In genomic region chr1:169486281-169486904, GRCh38 we compare ENCODE assay signal across 8 cellular contexts. TPM values are rescaled to one million over a fixed set of nuclear protein-coding genes. Genes with fewer than 3 reads are reported as not detected.
DNase-seq lines count a peak whose midpoint lies in the region; ATAC-seq and TF ChIP-seq lines count a peak whose summit lies in the region.

No MANE protein-coding gene starts in this region.

- no peak for TF ChIP-seq CTCF in OCI-LY3 (IDR thresholded peaks at IDR 0.05; ENCODE audit: low read depth, low read length)

- H3K27me3 ChIP-seq in OCI-LY3 (ENCODE audit: low read depth, low read length): no peaks in the 10 kb centered on the region
- H3K27me3 ChIP-seq in effector memory CD4-positive, alpha-beta T cell (replicated peaks; ENCODE audit: control insufficient read depth, insufficient read depth, low read length, poor library complexity, severe bottlenecking): no peaks in the 10 kb centered on the region

- H3K9ac ChIP-seq in OCI-LY3 (ENCODE audit: low read length): peak overlapping the region; percentile 76

- H3K4me2 ChIP-seq in OCI-LY3 (ENCODE audit: low read length): peak overlapping the region; percentile 95

- peak; percentile 46 for DNase-seq in NCI-H82 (lab: John Stamatoyannopoulos, UW)
- DNase-seq in NCI-H82 treated with DMSO at 0.1 percent for 48 hours (lab: John Stamatoyannopoulos, UW; ENCODE audit: unreplicated experiment): no peak
- DNase-seq in effector memory CD4-positive, alpha-beta T cell: no peak
- peak; percentile 45 for DNase-seq in myocyte (ENCODE audit: low read depth)

- peaks cover 43% of the 10 kb centered on the region for H3K4me1 ChIP-seq in OCI-LY3 (ENCODE audit: low read length)
- peaks cover 9% of the 10 kb centered on the region for H3K4me1 ChIP-seq in effector memory CD4-positive, alpha-beta T cell (ENCODE audit: control insufficient read depth, insufficient read depth, low read length, poor library complexity, severe bottlenecking)

- H3K79me2 ChIP-seq in OCI-LY3 (ENCODE audit: low read length): peaks cover 51% of the 10 kb centered on the region

- peak overlapping the region; percentile 88 for H2AFZ ChIP-seq in OCI-LY3 (ENCODE audit: low read depth, low read length)

- peak overlapping the region; percentile 38 for H3K27ac ChIP-seq in OCI-LY3 (ENCODE audit: low read length)
- peak overlapping the region; percentile 61 for H3K27ac ChIP-seq in effector memory CD4-positive, alpha-beta T cell (ENCODE audit: insufficient read depth, low read length, poor library complexity, severe bottlenecking)

- peaks cover 23% of the 10 kb centered on the region for H3K36me3 ChIP-seq in OCI-LY3 (replicated peaks; ENCODE audit: low read depth, low read length)
- H3K36me3 ChIP-seq in effector memory CD4-positive, alpha-beta T cell (ENCODE audit: control insufficient read depth, insufficient read depth, low read length): no peaks in the 10 kb centered on the region

- H3K4me3 ChIP-seq in OCI-LY3 (ENCODE audit: low read length): peak overlapping the region; percentile 83
- H3K4me3 ChIP-seq in effector memory CD4-positive, alpha-beta T cell (ENCODE audit: insufficient read depth, low read depth, low read length, poor library complexity, severe bottlenecking): peak overlapping the region; percentile 85

- H3K9me3 ChIP-seq in OCI-LY3 (ENCODE audit: insufficient read depth, low read length): no peaks in the 10 kb centered on the region
- no peaks in the 10 kb centered on the region for H3K9me3 ChIP-seq in effector memory CD4-positive, alpha-beta T cell (ENCODE audit: control insufficient read depth, low read length)

- peaks cover 33% of the 10 kb centered on the region for H4K20me1 ChIP-seq in OCI-LY3 (ENCODE audit: insufficient read depth, low read length)

- ATAC-seq in HG02981 (IDR thresholded peaks at IDR 0.05; ENCODE audit: unreplicated experiment): no peak
- no peak for ATAC-seq in HG03469 (IDR thresholded peaks at IDR 0.05; ENCODE audit: unreplicated experiment)
- no peak for ATAC-seq in GM21529 (IDR thresholded peaks at IDR 0.05; ENCODE audit: unreplicated experiment)

RNA-seq across cellular contexts. Expression of gene SLC19A2, which starts 0.6 kb away (rescaled TPM):
- 11.2 and 14.6 TPM in 2 replicates for total RNA-seq in myocyte
- 3.2 TPM for polyA plus RNA-seq in myocyte (2012)

RNA-seq across cellular contexts. Expression of gene CCDC181, which starts 59.1 kb away (rescaled TPM):
- 0.47 and 1.2 TPM in 2 replicates for total RNA-seq in myocyte
- 0.37 TPM for polyA plus RNA-seq in myocyte (2012)

Comparison
In these comparisons a context has a peak if more than half of its experiments do, and no peak if none do; other contexts are left out.
1. DNase-seq: peak in NCI-H82 (single experiment) and myocyte (single experiment); none in NCI-H82 treated with DMSO at 0.1 percent for 48 hours (single experiment) and effector memory CD4-positive, alpha-beta T cell (0 of 3).